Comparison of ENCODE assay signal across 20 cellular contexts in genomic region chr10:68938884-68939283, GRCh38. TPM values are rescaled to one million over a fixed set of nuclear protein-coding genes. Genes with fewer than 3 reads are reported as not detected.
DNase-seq lines count a peak whose midpoint lies in the region; ATAC-seq, FAIRE-seq and TF ChIP-seq lines count a peak whose summit lies in the region.
"Had no signal": no experiment of that assay in that cellular context is flagged by ENCODE, and none has a peak within 500 bp of the region (broad histone marks: within the 10 kb centered on the region; RNA-seq: fewer than 3 reads in every experiment).

No MANE protein-coding gene starts in this region.

- H3K79me2 ChIP-seq in HepG2 (ENCODE audit: insufficient read depth, low read length), result no peaks in the 10 kb centered on the region

- H3K27me3 ChIP-seq in liver (ENCODE audit: control insufficient read depth in 4 of 4, insufficient read depth in 4 of 4, low read length in 3 of 4) (no peaks in the 10 kb centered on the region), HepG2 (ENCODE audit: control insufficient read depth in 1 of 2, insufficient read depth in 2 of 2, low read length in 2 of 2) (no peaks in the 10 kb centered on the region), BE2C (no peaks in the 10 kb centered on the region)
- H3K27me3 ChIP-seq: Peyer's patch had no signal

- TF ChIP-seq EP300 in HepG2 (IDR thresholded peaks at IDR 0.05; ENCODE audit: low read depth in 2 of 2, low read length in 2 of 2), result no peak
- no peak for TF ChIP-seq EP300 in HepG2 (CRISPR knock-in tag; IDR thresholded peaks at IDR 0.05; ENCODE audit: borderline replicate concordance)

- no peak for TF ChIP-seq POLR2A in HepG2 (IDR thresholded peaks at IDR 0.05; ENCODE audit: insufficient read depth in 1 of 2, low read depth in 2 of 2, low read length in 2 of 2)

- H3K9me3 Mint-ChIP-seq in activated T-helper 17 cell treated with anti-CD3 and anti-CD28 coated beads, Interleukin-2, amount 50 U/mL, for 72 hours, result no peaks in the 10 kb centered on the region
- H3K9me3 Mint-ChIP-seq: CD8-positive, alpha-beta T cell had no signal

- no peak for FAIRE-seq in HepG2 (lab: Jason Lieb, UNC)
- FAIRE-seq: GM12878 had no signal

- BruUV-seq in HepG2 (replicated peaks; lab: Mats Ljungman, UMichigan), result no TSS peak

- H3K27ac ChIP-seq in liver (ENCODE audit: low read depth in 1 of 2, low read length in 2 of 2) (peak overlapping the region; percentile 3 to 18), HepG2 (ENCODE audit: extremely low read length, insufficient read depth, low read length) (no peak overlapping the region)
- H3K27ac ChIP-seq: GM23248, Peyer's patch had no signal

- H3K36me3 Mint-ChIP-seq in activated T-helper 17 cell treated with anti-CD3 and anti-CD28 coated beads, Interleukin-2, amount 50 U/mL, for 72 hours (ENCODE audit: low read depth), result peaks cover 73% of the 10 kb centered on the region

- no peak overlapping the region for H3K4me3 Mint-ChIP-seq in activated T-helper 17 cell treated with anti-CD3 and anti-CD28 coated beads, Interleukin-2, amount 50 U/mL, for 72 hours
- H3K4me3 Mint-ChIP-seq: CD8-positive, alpha-beta T cell had no signal

- in situ Hi-C loops in HepG2 (cut with HindIII; ENCODE audit: extremely low pct_ligation_motif_present, low pct_unique_long_range_greater_than_20kb), result no loop called here

- ATAC-seq in HepG2 (no peak), HG02885 (IDR thresholded peaks at IDR 0.05; ENCODE audit: poor library complexity, unreplicated experiment) (no peak), GM21360 (IDR thresholded peaks at IDR 0.05; ENCODE audit: unreplicated experiment) (no peak)
- no peak for ATAC-seq in activated T-helper 17 cell treated with anti-CD3 and anti-CD28 coated beads, Interleukin-2, amount 50 U/mL, for 72 hours (replicated peaks)
- ATAC-seq: CD8-positive, alpha-beta T cell; GM12878 had no signal

- CTCF ChIA-PET in HepG2 (lab: Yijun Ruan, JAX; ENCODE audit: low intra/inter-chr PET ratio, low total read pairs), result no interaction called here

- DNase-seq in HepG2 (ENCODE audit: low spot score), result no peak
- DNase-seq in fibroblast of the conjunctiva (ENCODE audit: low read depth), result peak; percentile 5
- no peak for DNase-seq in BE2C
- DNase-seq: C1 segment of cervical spinal cord; CD8-positive, alpha-beta T cell; DND-41; GM23248; NCI-H1105; NCI-H146; NCI-H2029; NCI-H226; NCI-H524; NCI-H774; Peyer's patch had no signal

- peaks cover 5 to 26% (median 12%) of the 10 kb centered on the region in 4 donors for H3K36me3 ChIP-seq in liver (ENCODE audit: control insufficient read depth in 4 of 4, insufficient read depth in 3 of 4, low read depth in 1 of 4, low read length in 3 of 4)
- H3K36me3 ChIP-seq in HepG2 (replicated peaks in 1 of 2; ENCODE audit: control insufficient read depth in 1 of 2, insufficient read depth in 2 of 2, low read length in 2 of 2), result peaks cover 8 to 37% of the 10 kb centered on the region in 2 experiments
- peaks cover 47% of the 10 kb centered on the region for H3K36me3 ChIP-seq in BE2C

- no peaks in the 10 kb centered on the region for H4K20me1 ChIP-seq in HepG2 (ENCODE audit: insufficient read depth, low read length)

- 38% methylated on average over 2 of the region's 2 CpGs for WGBS in liver
- 100% methylated on average over 2 of the region's 2 CpGs for WGBS in HepG2 (ENCODE audit: low lambda C conversion rate)

- no peaks in the 10 kb centered on the region for H3K27me3 Mint-ChIP-seq in activated T-helper 17 cell treated with anti-CD3 and anti-CD28 coated beads, Interleukin-2, amount 50 U/mL, for 72 hours

- no peak overlapping the region for H3K4me2 ChIP-seq in HepG2 (ENCODE audit: low read depth, low read length)

- H2AFZ ChIP-seq in HepG2 (ENCODE audit: low read length), result no peak overlapping the region
- H2AFZ ChIP-seq: GM23248 had no signal

- POLR2A ChIA-PET in HepG2 (lab: Yijun Ruan, JAX), result interaction anchor here (0.6 kb wide), 1 partner anchor 56 kb away, joined by 3 read pairs; no protein-coding TSS in a partner anchor

- H3K4me1 ChIP-seq in liver (ENCODE audit: control insufficient read depth in 4 of 4, insufficient read depth in 4 of 4, low read length in 3 of 4) (peaks cover 0 to 16% (median 9%) of the 10 kb centered on the region in 4 donors), HepG2 (ENCODE audit: insufficient read depth, low read length) (no peaks in the 10 kb centered on the region), BE2C (no peaks in the 10 kb centered on the region)
- H3K4me1 ChIP-seq: HAP-1, Peyer's patch had no signal

- H3K9ac ChIP-seq in liver (ENCODE audit: low read depth in 1 of 2, low read length in 2 of 2), result peak overlapping the region in 1 of 2 donors; percentile 39
- H3K9ac ChIP-seq in HepG2 (ENCODE audit: insufficient read depth, low read depth, low read length), result no peak overlapping the region
- H3K9ac ChIP-seq: GM23248 had no signal

- intact Hi-C loops in HepG2 (cut with micrococcal nuclease; ENCODE audit: unreplicated experiment), result no loop called here

- peaks cover 5% of the 10 kb centered on the region for H3K4me1 Mint-ChIP-seq in activated T-helper 17 cell treated with anti-CD3 and anti-CD28 coated beads, Interleukin-2, amount 50 U/mL, for 72 hours

- TF ChIP-seq CTCF in liver (IDR thresholded peaks at IDR 0.05; ENCODE audit: low read depth, low read length, missing input control), result no peak
- no peak for TF ChIP-seq CTCF in HepG2 (CRISPR knock-in tag; IDR thresholded peaks at IDR 0.05)
- no peak for TF ChIP-seq CTCF in BE2C (IDR thresholded peaks at IDR 0.05; ENCODE audit: low read depth, low read length)

- TF ChIP-seq RAD21 in liver (IDR thresholded peaks at IDR 0.05) (no peak), HepG2 (CRISPR knock-in tag; IDR thresholded peaks at IDR 0.05) (no peak)

- H3K4me3 ChIP-seq in liver (ENCODE audit: low read depth in 1 of 3, low read length in 3 of 3) (no peak overlapping the region), HepG2 (replicated peaks in 1 of 3; ENCODE audit: insufficient read depth in 1 of 3, low read depth in 2 of 3, low read length in 3 of 3) (no peak overlapping the region), BE2C (ENCODE audit: low read depth, low read length) (no peak overlapping the region)
- H3K4me3 ChIP-seq: GM12878, GM23248, HAP-1, Peyer's patch had no signal

- H3K27ac Mint-ChIP-seq in activated T-helper 17 cell treated with anti-CD3 and anti-CD28 coated beads, Interleukin-2, amount 50 U/mL, for 72 hours, result peak overlapping the region; percentile 3

- H3K9me3 ChIP-seq in liver (ENCODE audit: control insufficient read depth in 4 of 4, low read length in 3 of 4) (no peaks in the 10 kb centered on the region), HepG2 (ENCODE audit: low read length) (no peaks in the 10 kb centered on the region), BE2C (no peaks in the 10 kb centered on the region)
- H3K9me3 ChIP-seq: HAP-1, Peyer's patch had no signal

RNA-seq across cellular contexts. Expression of gene DDX21, which starts 17.1 kb away (rescaled TPM):
- total RNA-seq in liver (10 to 100 TPM; 32.3 to 38.4 TPM), HepG2 (2016; rRNA removed; fragmentation: Illumina TruSeq; extraction: Trizol) (147 and 243 TPM in 2 replicates)
- polyA plus RNA-seq in liver (10 to 100 TPM; 13.9 to 20.1 TPM), HepG2 (2011; rRNA removed) (44.6 and 52.5 TPM in 2 replicates)
- 18.5 and 21.4 TPM in 2 replicates for total RNA-seq in HepG2 (2016; cell fraction: cytosol; rRNA removed; fragmentation: Illumina TruSeq; extraction: Trizol; ENCODE audit: low read depth)
- total RNA-seq in HepG2 (2016; cell fraction: insoluble cytoplasmic fraction; rRNA removed; fragmentation: Illumina TruSeq; extraction: Trizol), result 150 and 235 TPM in 2 replicates
- total RNA-seq in HepG2 (2016; cell fraction: membrane; rRNA removed; fragmentation: Illumina TruSeq; extraction: Trizol), result 41.7 and 49.4 TPM in 2 replicates
- 84.4 and 87.8 TPM in 2 replicates for total RNA-seq in HepG2 (2016; cell fraction: nucleus; rRNA removed; fragmentation: Illumina TruSeq; extraction: Trizol)
- polyA plus RNA-seq in HepG2 (2011; cell fraction: cytosol; rRNA removed), result 26.0 and 44.8 TPM in 2 replicates
- polyA plus RNA-seq in HepG2 (2011; cell fraction: nucleus; rRNA removed), result 12.2 and 19.6 TPM in 2 replicates
- 81.8 and 92.3 TPM in 2 replicates for polyA plus RNA-seq in HepG2 (2012)
- 3.2 and 3.7 TPM in 2 replicates for polyA plus RNA-seq in HepG2 (2016; cell fraction: cytosol; fragmentation: Illumina TruSeq; extraction: Trizol; ENCODE audit: low read depth)
- polyA plus RNA-seq in HepG2 (2016; cell fraction: insoluble cytoplasmic fraction; fragmentation: Illumina TruSeq; extraction: Trizol; ENCODE audit: low read depth), result 164 and 173 TPM in 2 replicates
- 12.7 and 16.7 TPM in 2 replicates for polyA plus RNA-seq in HepG2 (2016; cell fraction: membrane; fragmentation: Illumina TruSeq; extraction: Trizol; ENCODE audit: low read depth)
- polyA plus RNA-seq in HepG2 (2016; cell fraction: nucleus; fragmentation: Illumina TruSeq; extraction: Trizol; ENCODE audit: insufficient read depth, low read depth), result 79.6 and 82.3 TPM in 2 replicates
- 27.9 and 56.7 TPM in 2 replicates for polyA minus RNA-seq in HepG2 (2011; rRNA and poly(A)+ RNA removed; ENCODE audit: low replicate concordance)
- 59.1 and 64.1 TPM in 2 replicates for polyA minus RNA-seq in HepG2 (2011; cell fraction: cytosol; rRNA and poly(A)+ RNA removed)
- polyA minus RNA-seq in HepG2 (2011; cell fraction: nucleus; rRNA and poly(A)+ RNA removed), result 33.7 and 45.9 TPM in 2 replicates
- total RNA-seq in activated T-helper 17 cell treated with anti-CD3 and anti-CD28 coated beads, Interleukin-2, amount 50 U/mL, for 72 hours, result 100 to 1,000 TPM in 1 of 2 donors, 10 to 100 TPM in 1; 77.8 to 176 TPM
- polyA plus RNA-seq in BE2C (2012; ENCODE audit: insufficient read depth, insufficient read length, low read depth), result 97.6 TPM

RNA-seq across cellular contexts. Expression of gene DDX50, which starts 37.8 kb away (rescaled TPM):
- total RNA-seq in liver, result 10 to 100 TPM; 13.0 to 18.8 TPM
- 1 to 10 TPM; 7.0 to 8.0 TPM for polyA plus RNA-seq in liver
- 38.2 and 56.3 TPM in 2 replicates for total RNA-seq in HepG2 (2016; rRNA removed; fragmentation: Illumina TruSeq; extraction: Trizol)
- total RNA-seq in HepG2 (2016; cell fraction: cytosol; rRNA removed; fragmentation: Illumina TruSeq; extraction: Trizol; ENCODE audit: low read depth), result 16.6 and 20.4 TPM in 2 replicates
- total RNA-seq in HepG2 (2016; cell fraction: insoluble cytoplasmic fraction; rRNA removed; fragmentation: Illumina TruSeq; extraction: Trizol), result 37.0 and 56.8 TPM in 2 replicates
- 24.5 and 27.0 TPM in 2 replicates for total RNA-seq in HepG2 (2016; cell fraction: membrane; rRNA removed; fragmentation: Illumina TruSeq; extraction: Trizol)
- total RNA-seq in HepG2 (2016; cell fraction: nucleus; rRNA removed; fragmentation: Illumina TruSeq; extraction: Trizol), result 22.3 and 24.6 TPM in 2 replicates
- polyA plus RNA-seq in HepG2 (2011; rRNA removed), result 15.6 and 19.0 TPM in 2 replicates
- 12.3 and 16.8 TPM in 2 replicates for polyA plus RNA-seq in HepG2 (2011; cell fraction: cytosol; rRNA removed)
- polyA plus RNA-seq in HepG2 (2011; cell fraction: nucleus; rRNA removed), result 4.8 and 6.0 TPM in 2 replicates
- polyA plus RNA-seq in HepG2 (2012), result 20.8 and 24.9 TPM in 2 replicates
- polyA plus RNA-seq in HepG2 (2016; cell fraction: cytosol; fragmentation: Illumina TruSeq; extraction: Trizol; ENCODE audit: low read depth), result 6.2 and 7.1 TPM in 2 replicates
- polyA plus RNA-seq in HepG2 (2016; cell fraction: insoluble cytoplasmic fraction; fragmentation: Illumina TruSeq; extraction: Trizol; ENCODE audit: low read depth), result 36.2 and 40.9 TPM in 2 replicates
- 11.5 and 13.8 TPM in 2 replicates for polyA plus RNA-seq in HepG2 (2016; cell fraction: membrane; fragmentation: Illumina TruSeq; extraction: Trizol; ENCODE audit: low read depth)
- 18.0 and 19.8 TPM in 2 replicates for polyA plus RNA-seq in HepG2 (2016; cell fraction: nucleus; fragmentation: Illumina TruSeq; extraction: Trizol; ENCODE audit: insufficient read depth, low read depth)
- polyA minus RNA-seq in HepG2 (2011; rRNA and poly(A)+ RNA removed; ENCODE audit: low replicate concordance), result 10.3 and 11.2 TPM in 2 replicates
- polyA minus RNA-seq in HepG2 (2011; cell fraction: cytosol; rRNA and poly(A)+ RNA removed), result 14.9 and 18.9 TPM in 2 replicates
- polyA minus RNA-seq in HepG2 (2011; cell fraction: nucleus; rRNA and poly(A)+ RNA removed), result 13.7 and 14.5 TPM in 2 replicates
- total RNA-seq in activated T-helper 17 cell treated with anti-CD3 and anti-CD28 coated beads, Interleukin-2, amount 50 U/mL, for 72 hours, result 10 to 100 TPM; 48.0 to 66.1 TPM
- 34.4 TPM for polyA plus RNA-seq in BE2C (2012; ENCODE audit: insufficient read depth, insufficient read length, low read depth)

RNA-seq across cellular contexts. Expression of gene KIFBP, which starts 49.7 kb away (rescaled TPM):
- 10 to 100 TPM in 1 of 2 donors, 1 to 10 TPM in 1; 8.5 to 11.2 TPM for total RNA-seq in liver
- 1 to 10 TPM; 5.7 to 7.3 TPM for polyA plus RNA-seq in liver
- total RNA-seq in HepG2 (2016; rRNA removed; fragmentation: Illumina TruSeq; extraction: Trizol), result 21.9 and 29.9 TPM in 2 replicates
- total RNA-seq in HepG2 (2016; cell fraction: cytosol; rRNA removed; fragmentation: Illumina TruSeq; extraction: Trizol; ENCODE audit: low read depth), result 2.1 and 3.2 TPM in 2 replicates
- 22.5 and 30.2 TPM in 2 replicates for total RNA-seq in HepG2 (2016; cell fraction: insoluble cytoplasmic fraction; rRNA removed; fragmentation: Illumina TruSeq; extraction: Trizol)
- 5.7 and 6.6 TPM in 2 replicates for total RNA-seq in HepG2 (2016; cell fraction: membrane; rRNA removed; fragmentation: Illumina TruSeq; extraction: Trizol)
- 14.0 and 14.4 TPM in 2 replicates for total RNA-seq in HepG2 (2016; cell fraction: nucleus; rRNA removed; fragmentation: Illumina TruSeq; extraction: Trizol)
- 10.3 and 13.0 TPM in 2 replicates for polyA plus RNA-seq in HepG2 (2011; rRNA removed)
- 6.1 and 10.0 TPM in 2 replicates for polyA plus RNA-seq in HepG2 (2011; cell fraction: cytosol; rRNA removed)
- polyA plus RNA-seq in HepG2 (2011; cell fraction: nucleus; rRNA removed), result 8.3 and 8.5 TPM in 2 replicates
- 11.3 and 12.4 TPM in 2 replicates for polyA plus RNA-seq in HepG2 (2012)
- polyA plus RNA-seq in HepG2 (2016; cell fraction: cytosol; fragmentation: Illumina TruSeq; extraction: Trizol; ENCODE audit: low read depth), result 1.2 and 1.3 TPM in 2 replicates
- polyA plus RNA-seq in HepG2 (2016; cell fraction: insoluble cytoplasmic fraction; fragmentation: Illumina TruSeq; extraction: Trizol; ENCODE audit: low read depth), result 28.3 and 31.0 TPM in 2 replicates
- 2.6 and 3.7 TPM in 2 replicates for polyA plus RNA-seq in HepG2 (2016; cell fraction: membrane; fragmentation: Illumina TruSeq; extraction: Trizol; ENCODE audit: low read depth)
- polyA plus RNA-seq in HepG2 (2016; cell fraction: nucleus; fragmentation: Illumina TruSeq; extraction: Trizol; ENCODE audit: insufficient read depth, low read depth), result 18.9 and 22.7 TPM in 2 replicates
- 4.7 and 10.6 TPM in 2 replicates for polyA minus RNA-seq in HepG2 (2011; rRNA and poly(A)+ RNA removed; ENCODE audit: low replicate concordance)
- polyA minus RNA-seq in HepG2 (2011; cell fraction: cytosol; rRNA and poly(A)+ RNA removed), result 10.0 and 13.3 TPM in 2 replicates
- polyA minus RNA-seq in HepG2 (2011; cell fraction: nucleus; rRNA and poly(A)+ RNA removed), result 13.7 and 14.5 TPM in 2 replicates
- total RNA-seq in activated T-helper 17 cell treated with anti-CD3 and anti-CD28 coated beads, Interleukin-2, amount 50 U/mL, for 72 hours, result 10 to 100 TPM in 1 of 2 donors, 1 to 10 TPM in 1; 8.2 to 13.1 TPM
- polyA plus RNA-seq in BE2C (2012; ENCODE audit: insufficient read depth, insufficient read length, low read depth), result 14.1 TPM
